In genomic region chr19:42313840-42314755, GRCh38 we compare ENCODE assay signal across 1 cellular context.
A peak's percentile ranks its signal among the peaks of the same experiment; 100 is the strongest.
TF ChIP-seq lines count a peak whose summit lies in the region.

No MANE protein-coding gene starts in this region.

TF ChIP-seq in HEK293, 187 proteins besides CTCF, POLR2A, EP300 and RAD21 (continued from another document):
- TF ChIP-seq, protein P1, sequence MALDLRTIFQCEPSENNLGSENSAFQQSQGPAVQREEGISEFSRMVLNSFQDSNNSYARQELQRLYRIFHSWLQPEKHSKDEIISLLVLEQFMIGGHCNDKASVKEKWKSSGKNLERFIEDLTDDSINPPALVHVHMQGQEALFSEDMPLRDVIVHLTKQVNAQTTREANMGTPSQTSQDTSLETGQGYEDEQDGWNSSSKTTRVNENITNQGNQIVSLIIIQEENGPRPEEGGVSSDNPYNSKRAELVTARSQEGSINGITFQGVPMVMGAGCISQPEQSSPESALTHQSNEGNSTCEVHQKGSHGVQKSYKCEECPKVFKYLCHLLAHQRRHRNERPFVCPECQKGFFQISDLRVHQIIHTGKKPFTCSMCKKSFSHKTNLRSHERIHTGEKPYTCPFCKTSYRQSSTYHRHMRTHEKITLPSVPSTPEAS (tag by site-specific recombination; IDR thresholded peaks at IDR 0.05) = no peak
- 0 out of 2 replicates have a peak, but pooled peaks have one; percentile 22 for TF ChIP-seq SALL2 (tag by site-specific recombination; IDR thresholded peaks at IDR 0.05; ENCODE audit: borderline replicate concordance)
- TF ChIP-seq KLF16 (tag by site-specific recombination; IDR thresholded peaks at IDR 0.05) = peak; percentile 2; the same call in 1 of the 2 replicates
- 0 out of 2 replicates have a peak, but pooled peaks have one; percentile 6 for TF ChIP-seq KLF1 (tag by site-specific recombination; IDR thresholded peaks at IDR 0.05)
- TF ChIP-seq ZNF837 (tag by site-specific recombination; IDR thresholded peaks at IDR 0.05) = no peak
- no peak for TF ChIP-seq ZBTB1 (tag by site-specific recombination; IDR thresholded peaks at IDR 0.05)
TF ChIP-seq in HEK293: peak in this region for 10.
